Comparison of ENCODE assay signal across 1 cellular context in genomic region chr2:160790738-160791137, GRCh38.
TF ChIP-seq lines count a peak whose summit lies in the region.

No MANE protein-coding gene starts in this region.

TF ChIP-seq in GM23338, 12 proteins besides CTCF, POLR2A, EP300 and RAD21 (continued from another document):
- TF ChIP-seq ZNF462 (CRISPR knock-in tag; IDR thresholded peaks at IDR 0.05), result no peak
- TF ChIP-seq ETS1 (IDR thresholded peaks at IDR 0.05), result no peak
- TF ChIP-seq EZH2phosphoT487 (IDR thresholded peaks at IDR 0.05; ENCODE audit: unreplicated experiment), result no peak
- no peak for TF ChIP-seq EZH2 (IDR thresholded peaks at IDR 0.05; ENCODE audit: low read depth, unreplicated experiment)
- TF ChIP-seq NANOG (IDR thresholded peaks at IDR 0.05; ENCODE audit: borderline replicate concordance), result no peak
